Comparison of ENCODE assay signal across 11 cellular contexts in genomic region chr7:156948361-156948760, GRCh38. TPM values are rescaled to one million over a fixed set of nuclear protein-coding genes. Genes with fewer than 3 reads are reported as not detected.
DNase-seq lines count a peak whose midpoint lies in the region; TF ChIP-seq lines count a peak whose summit lies in the region.
"Had no signal": no experiment of that assay in that cellular context is flagged by ENCODE, and none has a peak within 500 bp of the region (broad histone marks: within the 10 kb centered on the region; RNA-seq: fewer than 3 reads in every experiment).

No MANE protein-coding gene starts in this region.

- peak overlapping the region; percentile 85 for H3K4me3 ChIP-seq in iPS-15b (ENCODE audit: low read depth, low read length)
- peak overlapping the region; percentile 91 to 96 for H3K4me3 ChIP-seq in testis

- CTCF ChIA-PET in activated naive CD4-positive, alpha-beta T cell treated with anti-CD3 and anti-CD28 coated beads for 36 hours (lab: Charles Lee): interaction anchor here (0.7 to 1.0 kb wide), 2 partner anchors 42 to 680 kb away, joined by 3 to 8 read pairs; no protein-coding TSS in a partner anchor
- CTCF ChIA-PET in activated naive CD4-positive, alpha-beta T cell treated with anti-CD3 and anti-CD28 coated beads, Interleukin-2, amount 10 ng/mL, durations not matched to agents 7 days and 5 days (lab: Charles Lee): interaction anchor here (1.2 to 1.3 kb wide), 2 partner anchors 17 to 19 kb away, joined by 4 read pairs; no protein-coding TSS in a partner anchor
- CTCF ChIA-PET in GM10248 (lab: Yijun Ruan, JAX): interaction anchor here (0.8 to 3.3 kb wide), 12 partner anchors 9 to 391 kb away, joined by 3 to 23 read pairs (median 11); partner anchors contain the start of gene LMBR1

- H3K9me3 Mint-ChIP-seq in activated naive CD4-positive, alpha-beta T cell treated with anti-CD3 and anti-CD28 coated beads for 36 hours: no peaks in the 10 kb centered on the region
- no peaks in the 10 kb centered on the region for H3K9me3 Mint-ChIP-seq in activated naive CD4-positive, alpha-beta T cell treated with anti-CD3 and anti-CD28 coated beads, Interleukin-2, amount 10 ng/mL, durations not matched to agents 7 days and 5 days
- H3K9me3 Mint-ChIP-seq in activated naive CD8-positive, alpha-beta T cell (ENCODE audit: low read depth): no peaks in the 10 kb centered on the region
- H3K9me3 Mint-ChIP-seq: activated T-cell treated with anti-CD3 and anti-CD28 coated beads, Interleukin-2, amount 50 U/mL, for 4 hours had no signal

- H3K9ac ChIP-seq in iPS-15b (ENCODE audit: low read depth, low read length): peak overlapping the region; percentile 47

- WGBS in testis, 2 donors: 66 to 76% methylated on average over 12 of the region's 12 CpGs

- H3K36me3 Mint-ChIP-seq in activated naive CD4-positive, alpha-beta T cell treated with anti-CD3 and anti-CD28 coated beads for 36 hours (ENCODE audit: low read depth): peaks cover 19% of the 10 kb centered on the region
- H3K36me3 Mint-ChIP-seq in activated naive CD4-positive, alpha-beta T cell treated with anti-CD3 and anti-CD28 coated beads, Interleukin-2, amount 10 ng/mL, durations not matched to agents 7 days and 5 days: peaks cover 16% of the 10 kb centered on the region
- no peaks in the 10 kb centered on the region for H3K36me3 Mint-ChIP-seq in activated naive CD8-positive, alpha-beta T cell

- TF ChIP-seq CTCF in testis (IDR thresholded peaks at IDR 0.05) (no peak), GM10248 (IDR thresholded peaks at IDR 0.05; ENCODE audit: control extremely low read depth, extremely low read depth, low read depth, missing control alignments) (no peak)

- H3K4me1 Mint-ChIP-seq in activated naive CD4-positive, alpha-beta T cell treated with anti-CD3 and anti-CD28 coated beads for 36 hours (ENCODE audit: low read depth): peaks cover 34% of the 10 kb centered on the region
- peaks cover 25% of the 10 kb centered on the region for H3K4me1 Mint-ChIP-seq in activated naive CD4-positive, alpha-beta T cell treated with anti-CD3 and anti-CD28 coated beads, Interleukin-2, amount 10 ng/mL, durations not matched to agents 7 days and 5 days
- H3K4me1 Mint-ChIP-seq in activated naive CD8-positive, alpha-beta T cell (ENCODE audit: low read depth): peaks cover 21% of the 10 kb centered on the region

- POLR2A ChIA-PET in GM10248 (lab: Yijun Ruan, JAX): interaction anchor here (1.7 kb wide), 1 partner anchor 55 kb away, joined by 5 read pairs; the partner anchor contains the start of gene LMBR1

- no peak for TF ChIP-seq POLR2A in testis (IDR thresholded peaks at IDR 0.05)

- peak overlapping the region; percentile 90 for H3K4me3 Mint-ChIP-seq in activated naive CD4-positive, alpha-beta T cell treated with anti-CD3 and anti-CD28 coated beads for 36 hours
- H3K4me3 Mint-ChIP-seq in activated naive CD4-positive, alpha-beta T cell treated with anti-CD3 and anti-CD28 coated beads, Interleukin-2, amount 10 ng/mL, durations not matched to agents 7 days and 5 days: no peak overlapping the region
- peak overlapping the region; percentile 13 for H3K4me3 Mint-ChIP-seq in activated naive CD8-positive, alpha-beta T cell

- peak overlapping the region in 1 of 2 donors; percentile 53 for H3K27ac ChIP-seq in testis

- intact Hi-C loops in activated naive CD4-positive, alpha-beta T cell treated with anti-CD3 and anti-CD28 coated beads for 36 hours (cut with micrococcal nuclease): loop anchor here (5.0 kb wide), 1 partner anchor 1141 kb away; no protein-coding TSS in a partner anchor
- intact Hi-C loops in testis (cut with DNase I; ENCODE audit: low total_unique reads): no loop called here

- H3K27me3 ChIP-seq in iPS-15b (ENCODE audit: control insufficient read depth, insufficient read depth, low read length): peaks cover 8% of the 10 kb centered on the region
- no peaks in the 10 kb centered on the region for H3K27me3 ChIP-seq in testis

- H3K9me3 ChIP-seq in iPS-15b (ENCODE audit: control insufficient read depth, insufficient read depth, low read length): no peaks in the 10 kb centered on the region
- H3K9me3 ChIP-seq in testis: no peaks in the 10 kb centered on the region

- H3K36me3 ChIP-seq in iPS-15b (ENCODE audit: control insufficient read depth, insufficient read depth, low read length) (peaks cover 11% of the 10 kb centered on the region), testis (ENCODE audit: low read depth, missing control alignments) (no peaks in the 10 kb centered on the region)

- no peak overlapping the region for H3K27ac Mint-ChIP-seq in activated naive CD4-positive, alpha-beta T cell treated with anti-CD3 and anti-CD28 coated beads for 36 hours
- H3K27ac Mint-ChIP-seq in activated naive CD4-positive, alpha-beta T cell treated with anti-CD3 and anti-CD28 coated beads, Interleukin-2, amount 10 ng/mL, durations not matched to agents 7 days and 5 days: no peak overlapping the region
- no peak overlapping the region for H3K27ac Mint-ChIP-seq in activated naive CD8-positive, alpha-beta T cell

- DNase-seq in activated naive CD4-positive, alpha-beta T cell treated with anti-CD3 and anti-CD28 coated beads for 36 hours: no peak
- DNase-seq in activated naive CD4-positive, alpha-beta T cell treated with anti-CD3 and anti-CD28 coated beads, Interleukin-2, amount 10 ng/mL, durations not matched to agents 7 days and 5 days: no peak
- no peak for DNase-seq in testis
- no peak for DNase-seq in GM10248 (ENCODE audit: extremely low spot score)
- DNase-seq in NCI-H446 treated with DMSO at 0.1 percent for 48 hours (lab: John Stamatoyannopoulos, UW): no peak
- no peak for DNase-seq in NCI-H2081 treated with DMSO at 0.1 percent for 48 hours (lab: John Stamatoyannopoulos, UW)
- DNase-seq: activated T-cell treated with anti-CD3 and anti-CD28 coated beads, Interleukin-2, amount 50 U/mL, for 4 hours; effector memory CD4-positive, alpha-beta T cell; NCI-H2227 treated with DMSO at 0.1 percent for 48 hours had no signal

- peaks cover 6% of the 10 kb centered on the region for H3K4me1 ChIP-seq in iPS-15b (ENCODE audit: control insufficient read depth, insufficient read depth, low read length)
- H3K4me1 ChIP-seq in testis: peaks cover 20% of the 10 kb centered on the region

- peaks cover 26% of the 10 kb centered on the region for H3K27me3 Mint-ChIP-seq in activated naive CD4-positive, alpha-beta T cell treated with anti-CD3 and anti-CD28 coated beads for 36 hours (ENCODE audit: low read depth)
- peaks cover 34% of the 10 kb centered on the region for H3K27me3 Mint-ChIP-seq in activated naive CD4-positive, alpha-beta T cell treated with anti-CD3 and anti-CD28 coated beads, Interleukin-2, amount 10 ng/mL, durations not matched to agents 7 days and 5 days
- H3K27me3 Mint-ChIP-seq in activated naive CD8-positive, alpha-beta T cell: peaks cover 2% of the 10 kb centered on the region

RNA-seq across cellular contexts. Expression of gene NOM1, which starts 1.2 kb away (rescaled TPM):
- 10 to 100 TPM; 26.0 to 28.3 TPM for total RNA-seq in activated naive CD4-positive, alpha-beta T cell treated with anti-CD3 and anti-CD28 coated beads for 36 hours
- 10 to 100 TPM; 42.8 to 47.1 TPM for total RNA-seq in testis
- 20.2 TPM for polyA plus RNA-seq in testis (ENCODE audit: insufficient read depth, low read depth, low replicate concordance)

RNA-seq across cellular contexts. Expression of gene LMBR1, which starts 55.4 kb away (rescaled TPM):
- 10 to 100 TPM; 25.2 to 33.8 TPM for total RNA-seq in activated naive CD4-positive, alpha-beta T cell treated with anti-CD3 and anti-CD28 coated beads for 36 hours
- total RNA-seq in testis: 100 to 1,000 TPM; 218 to 219 TPM
- 73.3 TPM for polyA plus RNA-seq in testis (ENCODE audit: insufficient read depth, low read depth, low replicate concordance)

Comparison
In these comparisons a context has a peak if more than half of its experiments do, and no peak if none do; other contexts are left out.
1. RNA of gene LMBR1, which starts 55.4 kb away (total RNA-seq): 218 to 219 TPM in testis; 25.2 to 33.8 TPM in activated naive CD4-positive, alpha-beta T cell treated with anti-CD3 and anti-CD28 coated beads for 36 hours; every median in the first group is over 4 times any median in the second.